ENCODE assay signal across 14 cellular contexts in the genomic region with DNA sequence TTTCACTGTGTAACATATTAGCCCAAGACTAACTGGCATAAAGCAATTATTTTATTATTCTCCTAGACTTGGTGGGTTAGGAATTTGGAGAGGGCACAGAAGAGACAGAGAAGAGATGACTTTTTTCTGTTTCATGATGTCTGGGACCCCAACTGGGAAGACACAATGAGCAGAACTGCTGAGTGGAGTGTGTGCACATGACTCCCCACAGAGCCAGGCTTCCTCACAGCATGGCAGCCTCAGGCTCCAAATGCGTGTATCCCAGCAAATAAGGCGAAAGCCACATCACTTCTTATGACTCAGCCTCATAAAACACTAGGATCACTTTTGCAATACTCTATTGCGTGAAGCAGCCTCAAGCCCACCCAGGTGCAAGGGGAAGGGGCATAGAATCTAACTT.
A peak's percentile ranks its signal among the peaks of the same experiment; 100 is the strongest.
DNase-seq lines count a peak whose midpoint lies in the region; ATAC-seq and TF ChIP-seq lines count a peak whose summit lies in the region.
"Had no signal": no experiment of that assay in that cellular context is flagged by ENCODE, and none has a peak within 500 bp of the region (broad histone marks: within the 10 kb centered on the region; RNA-seq: fewer than 3 reads in every experiment).

No MANE protein-coding gene starts in this region.

- no peak overlapping the region for H3K56ac ChIP-seq in mesendoderm (ENCODE audit: low read length)

- no peaks in the 10 kb centered on the region for H3F3A ChIP-seq in GM23338 (replicated peaks; ENCODE audit: low read depth)

- peaks cover 4% of the 10 kb centered on the region for H3K27me3 Mint-ChIP-seq in GM23338 (ENCODE audit: insufficient read depth, low read depth, poor library complexity)
- H3K27me3 Mint-ChIP-seq in WTC11 (ENCODE audit: low read depth), result no peaks in the 10 kb centered on the region
- H3K27me3 Mint-ChIP-seq: CD4-positive, CD25-positive, alpha-beta regulatory T cell had no signal

- no peak overlapping the region for H2BK15ac ChIP-seq in mesendoderm (replicated peaks; ENCODE audit: low read depth)

- H3K23ac ChIP-seq in mesendoderm (ENCODE audit: low read length), result no peak overlapping the region

- WGBS in mesendoderm (ENCODE audit: extremely low coverage, insufficient coverage, low lambda C conversion rate), result no CpG with 5 or more reads among the region's 3 CpGs

- H3K4me2 ChIP-seq in GM23338 (no peak overlapping the region), mesendoderm (ENCODE audit: low read length) (no peak overlapping the region)

- ATAC-seq in GM23338 (peak; percentile 79), WTC11 (peak; percentile 80), HG02870 (IDR thresholded peaks at IDR 0.05; ENCODE audit: unreplicated experiment) (no peak)

- H2AK5ac ChIP-seq in mesendoderm (ENCODE audit: low read length), result no peak overlapping the region

- H2BK120ac ChIP-seq in mesendoderm (ENCODE audit: low read depth, low read length), result no peak overlapping the region

- peaks cover 19% of the 10 kb centered on the region for H3K4me1 Mint-ChIP-seq in GM23338
- peaks cover 26% of the 10 kb centered on the region for H3K4me1 Mint-ChIP-seq in WTC11
- H3K4me1 Mint-ChIP-seq: CD4-positive, CD25-positive, alpha-beta regulatory T cell had no signal

- peak overlapping the region; percentile 70; the same call in 1 of the 2 replicates for H2AFZ ChIP-seq in GM23338

- H3K4ac ChIP-seq in mesendoderm (ENCODE audit: low read depth, low read length), result no peak overlapping the region

- no peak overlapping the region for H3K27ac ChIP-seq in GM23338 (ENCODE audit: low read depth)
- H3K27ac ChIP-seq in HUES48 (ENCODE audit: low read depth, low read length), result peak overlapping the region; percentile 17
- H3K27ac ChIP-seq in mesendoderm (ENCODE audit: low read depth, low read length), result no peak overlapping the region

- no peaks in the 10 kb centered on the region for H3K79me2 ChIP-seq in GM23338 (replicated peaks; ENCODE audit: insufficient read depth)
- H3K79me2 ChIP-seq in mesendoderm (ENCODE audit: control insufficient read depth, insufficient read depth, low read length), result no peaks in the 10 kb centered on the region

- H3K4me3 ChIP-seq in GM23338, result no peak overlapping the region
- H3K4me3 ChIP-seq in HUES48 (ENCODE audit: low read depth, low read length), result no peak overlapping the region
- no peak overlapping the region for H3K4me3 ChIP-seq in mesendoderm (ENCODE audit: low read length)

- no peak overlapping the region for H2BK5ac ChIP-seq in mesendoderm (ENCODE audit: low read length)

- H3K79me1 ChIP-seq in mesendoderm (ENCODE audit: low read length), result no peaks in the 10 kb centered on the region

- no peaks in the 10 kb centered on the region; the same call in 2 of the 3 replicates for H3K36me3 Mint-ChIP-seq in GM23338 (ENCODE audit: low read depth)
- H3K36me3 Mint-ChIP-seq in WTC11, result no peaks in the 10 kb centered on the region; the same call in 1 of the 2 replicates
- H3K36me3 Mint-ChIP-seq: CD4-positive, CD25-positive, alpha-beta regulatory T cell had no signal

- no peaks in the 10 kb centered on the region for H3K27me3 ChIP-seq in GM23338 (ENCODE audit: insufficient read depth)
- no peaks in the 10 kb centered on the region for H3K27me3 ChIP-seq in HUES48 (ENCODE audit: control insufficient read depth, insufficient read depth, low read length)
- no peaks in the 10 kb centered on the region for H3K27me3 ChIP-seq in mesendoderm (ENCODE audit: insufficient read depth, low read length, poor library complexity)

- H3K27ac Mint-ChIP-seq in GM23338 (no peak overlapping the region), WTC11 (no peak overlapping the region)
- H3K27ac Mint-ChIP-seq: CD4-positive, CD25-positive, alpha-beta regulatory T cell; T-helper 1 cell treated with Interleukin-12 subunit alpha and Interleukin-12 subunit beta and Interleukin-4 antibody, amounts not matched to agents 30 μg/mL and 1 μg/mL, for 36 hours had no signal

- no peak for DNase-seq in GM23338 (ENCODE audit: low spot score)
- no peak for DNase-seq in WTC11 (ENCODE audit: low spot score)
- peak; percentile 56 for DNase-seq in mesendoderm
- no peak for DNase-seq in NCI-H1105 (lab: John Stamatoyannopoulos, UW)
- DNase-seq in NCI-H1694 (lab: John Stamatoyannopoulos, UW), result no peak
- DNase-seq: CD4-positive, CD25-positive, alpha-beta regulatory T cell; NCI-H1417 treated with DMSO at 0.1 percent for 48 hours; NCI-H2081; NCI-H226; NCI-H526 treated with DMSO at 0.1 percent for 48 hours; SHP77 treated with DMSO at 0.1 percent for 48 hours had no signal

- H3K9me3 Mint-ChIP-seq in GM23338 (no peaks in the 10 kb centered on the region; the same call in 2 of the 3 replicates), WTC11 (no peaks in the 10 kb centered on the region)
- H3K9me3 Mint-ChIP-seq: T-helper 1 cell treated with Interleukin-12 subunit alpha and Interleukin-12 subunit beta and Interleukin-4 antibody, amounts not matched to agents 30 μg/mL and 1 μg/mL, for 36 hours had no signal

- H3K9ac ChIP-seq in HUES48 (ENCODE audit: low read depth, low read length) (no peak overlapping the region), mesendoderm (ENCODE audit: low read length) (no peak overlapping the region)

- no peaks in the 10 kb centered on the region for H4K20me1 ChIP-seq in GM23338 (replicated peaks; ENCODE audit: insufficient read depth)

- H3K4me1 ChIP-seq in GM23338 (ENCODE audit: insufficient read depth) (peaks cover 16% of the 10 kb centered on the region; the same call in 1 of the 2 replicates), HUES48 (ENCODE audit: control insufficient read depth, insufficient read depth, low read length) (peaks cover 14% of the 10 kb centered on the region), mesendoderm (ENCODE audit: control insufficient read depth, low read depth, low read length) (no peaks in the 10 kb centered on the region)

- H3K4me3 Mint-ChIP-seq in GM23338 (no peak overlapping the region), WTC11 (no peak overlapping the region)
- H3K4me3 Mint-ChIP-seq: CD4-positive, CD25-positive, alpha-beta regulatory T cell; T-helper 1 cell treated with Interleukin-12 subunit alpha and Interleukin-12 subunit beta and Interleukin-4 antibody, amounts not matched to agents 30 μg/mL and 1 μg/mL, for 36 hours had no signal

- H3K36me3 ChIP-seq in GM23338 (ENCODE audit: insufficient read depth) (no peaks in the 10 kb centered on the region), HUES48 (ENCODE audit: control insufficient read depth, insufficient read depth, low read length) (no peaks in the 10 kb centered on the region), mesendoderm (ENCODE audit: control insufficient read depth, insufficient read depth, low read length) (no peaks in the 10 kb centered on the region)

- no peak for TF ChIP-seq CTCF in GM23338 (conservative IDR thresholded peaks at IDR 0.05; ENCODE audit: low read depth in 2 of 2)
- no peak for TF ChIP-seq CTCF in WTC11 (IDR thresholded peaks at IDR 0.05)

- CTCF ChIA-PET in WTC11 (lab: Charles Lee), result no interaction called here

- POLR2A ChIA-PET in WTC11 (lab: Charles Lee), result no interaction called here

- no peak overlapping the region for H3K18ac ChIP-seq in mesendoderm (ENCODE audit: low read length)

- no peak overlapping the region for H4K5ac ChIP-seq in mesendoderm (ENCODE audit: low read length)

- no peak overlapping the region for H4K8ac ChIP-seq in mesendoderm (ENCODE audit: low read depth, low read length)

- H3K9me2 ChIP-seq in GM23338 (ENCODE audit: insufficient read depth), result no peaks in the 10 kb centered on the region

- no peaks in the 10 kb centered on the region for H3K9me3 ChIP-seq in HUES48 (ENCODE audit: control insufficient read depth, insufficient read depth, low read length)

TF ChIP-seq in GM23338, 12 proteins besides CTCF, POLR2A, EP300 and RAD21:
- no peak for TF ChIP-seq POLR2AphosphoS5 (IDR thresholded peaks at IDR 0.05; ENCODE audit: low read depth)

TF ChIP-seq in WTC11, 78 proteins besides CTCF, POLR2A, EP300 and RAD21:
- no peak for TF ChIP-seq TEAD4 (CRISPR knock-in tag; IDR thresholded peaks at IDR 0.05)
- TF ChIP-seq HMGA2 (CRISPR knock-in tag; IDR thresholded peaks at IDR 0.05), result no peak
- TF ChIP-seq, protein P1, sequence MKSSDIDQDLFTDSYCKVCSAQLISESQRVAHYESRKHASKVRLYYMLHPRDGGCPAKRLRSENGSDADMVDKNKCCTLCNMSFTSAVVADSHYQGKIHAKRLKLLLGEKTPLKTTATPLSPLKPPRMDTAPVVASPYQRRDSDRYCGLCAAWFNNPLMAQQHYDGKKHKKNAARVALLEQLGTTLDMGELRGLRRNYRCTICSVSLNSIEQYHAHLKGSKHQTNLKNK (CRISPR knock-in tag; IDR thresholded peaks at IDR 0.05), result no peak
- TF ChIP-seq, protein P2, sequence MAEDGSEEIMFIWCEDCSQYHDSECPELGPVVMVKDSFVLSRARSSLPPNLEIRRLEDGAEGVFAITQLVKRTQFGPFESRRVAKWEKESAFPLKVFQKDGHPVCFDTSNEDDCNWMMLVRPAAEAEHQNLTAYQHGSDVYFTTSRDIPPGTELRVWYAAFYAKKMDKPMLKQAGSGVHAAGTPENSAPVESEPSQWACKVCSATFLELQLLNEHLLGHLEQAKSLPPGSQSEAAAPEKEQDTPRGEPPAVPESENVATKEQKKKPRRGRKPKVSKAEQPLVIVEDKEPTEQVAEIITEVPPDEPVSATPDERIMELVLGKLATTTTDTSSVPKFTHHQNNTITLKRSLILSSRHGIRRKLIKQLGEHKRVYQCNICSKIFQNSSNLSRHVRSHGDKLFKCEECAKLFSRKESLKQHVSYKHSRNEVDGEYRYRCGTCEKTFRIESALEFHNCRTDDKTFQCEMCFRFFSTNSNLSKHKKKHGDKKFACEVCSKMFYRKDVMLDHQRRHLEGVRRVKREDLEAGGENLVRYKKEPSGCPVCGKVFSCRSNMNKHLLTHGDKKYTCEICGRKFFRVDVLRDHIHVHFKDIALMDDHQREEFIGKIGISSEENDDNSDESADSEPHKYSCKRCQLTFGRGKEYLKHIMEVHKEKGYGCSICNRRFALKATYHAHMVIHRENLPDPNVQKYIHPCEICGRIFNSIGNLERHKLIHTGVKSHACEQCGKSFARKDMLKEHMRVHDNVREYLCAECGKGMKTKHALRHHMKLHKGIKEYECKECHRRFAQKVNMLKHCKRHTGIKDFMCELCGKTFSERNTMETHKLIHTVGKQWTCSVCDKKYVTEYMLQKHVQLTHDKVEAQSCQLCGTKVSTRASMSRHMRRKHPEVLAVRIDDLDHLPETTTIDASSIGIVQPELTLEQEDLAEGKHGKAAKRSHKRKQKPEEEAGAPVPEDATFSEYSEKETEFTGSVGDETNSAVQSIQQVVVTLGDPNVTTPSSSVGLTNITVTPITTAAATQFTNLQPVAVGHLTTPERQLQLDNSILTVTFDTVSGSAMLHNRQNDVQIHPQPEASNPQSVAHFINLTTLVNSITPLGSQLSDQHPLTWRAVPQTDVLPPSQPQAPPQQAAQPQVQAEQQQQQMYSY (CRISPR knock-in tag; IDR thresholded peaks at IDR 0.05), result no peak
- TF ChIP-seq NR2C2 (CRISPR knock-in tag; IDR thresholded peaks at IDR 0.05), result no peak
- peak; percentile 55; the same call in 1 of the 2 replicates for TF ChIP-seq ZNF423 (CRISPR knock-in tag; IDR thresholded peaks at IDR 0.05)
